1 cellular context compared by ENCODE assay signal in genomic region chr1:20633190-20634064, GRCh38.
A peak's percentile ranks its signal among the peaks of the same experiment; 100 is the strongest.
TF ChIP-seq lines count a peak whose summit lies in the region.

TSS of gene PINK1 (plus strand) at chr1:20633458. CDS start at chr1:20633549, 91 bp downstream.

TF ChIP-seq in K562, 482 proteins besides CTCF, POLR2A, EP300 and RAD21 (continued from another document and continues in another):
- no peak for TF ChIP-seq ZNF395 (CRISPR knock-in tag; IDR thresholded peaks at IDR 0.05)
- no peak; the same call in 1 of the 2 replicates for TF ChIP-seq ERF (CRISPR knock-in tag; IDR thresholded peaks at IDR 0.05)
- peak; percentile 89 for TF ChIP-seq MAX (CRISPR knock-in tag; IDR thresholded peaks at IDR 0.05)
- TF ChIP-seq RBM34 (IDR thresholded peaks at IDR 0.05; ENCODE audit: borderline replicate concordance, insufficient read depth, low read length) = no peak
- TF ChIP-seq NR3C1 (CRISPR knock-in tag; IDR thresholded peaks at IDR 0.05) = 0 out of 2 replicates have a peak, but pooled peaks have one; percentile 43
- TF ChIP-seq E2F5 (CRISPR knock-in tag; IDR thresholded peaks at IDR 0.05) = no peak
- no peak for TF ChIP-seq ZNF609 (CRISPR knock-in tag; IDR thresholded peaks at IDR 0.05; ENCODE audit: borderline replicate concordance)
- no peak for TF ChIP-seq CHD2 (IDR thresholded peaks at IDR 0.05; ENCODE audit: low read depth, low read length)
- TF ChIP-seq JUN (IDR thresholded peaks at IDR 0.05; ENCODE audit: borderline replicate concordance, low read depth, low read length) = peak; percentile 64; the same call in 1 of the 2 replicates
- TF ChIP-seq JUN (CRISPR knock-in tag; IDR thresholded peaks at IDR 0.05; ENCODE audit: borderline replicate concordance) = 0 out of 2 replicates have a peak, but pooled peaks have one; percentile 43
- TF ChIP-seq ATF6 (CRISPR knock-in tag; IDR thresholded peaks at IDR 0.05) = no peak; the same call in 1 of the 2 replicates
- no peak for TF ChIP-seq HNRNPK (IDR thresholded peaks at IDR 0.05; ENCODE audit: low read depth, low read length, poor library complexity, severe bottlenecking)
- TF ChIP-seq SIRT6 (IDR thresholded peaks at IDR 0.05; ENCODE audit: low read depth, low read length) = no peak
- no peak for TF ChIP-seq MYNN (IDR thresholded peaks at IDR 0.05)
- no peak for TF ChIP-seq MYNN (CRISPR knock-in tag; IDR thresholded peaks at IDR 0.05)
- no peak for TF ChIP-seq PURB (CRISPR knock-in tag; IDR thresholded peaks at IDR 0.05; ENCODE audit: low read depth)
- no peak for TF ChIP-seq HMG20A (CRISPR knock-in tag; conservative IDR thresholded peaks at IDR 0.05)
- no peak for TF ChIP-seq ZNF174 (CRISPR knock-in tag; IDR thresholded peaks at IDR 0.05)
- TF ChIP-seq POLR2H (tag; IDR thresholded peaks at IDR 0.05; ENCODE audit: low read depth) = no peak
- no peak for TF ChIP-seq HOXB6 (CRISPR knock-in tag; IDR thresholded peaks at IDR 0.05; ENCODE audit: borderline replicate concordance)
- TF ChIP-seq ZNF785 (CRISPR knock-in tag; IDR thresholded peaks at IDR 0.05) = no peak
- TF ChIP-seq STAT5A (IDR thresholded peaks at IDR 0.05; ENCODE audit: borderline replicate concordance, low read length) = no peak
- peak in 1 of 2 experiments; percentile 60; a peak in 2 of 4 replicates for TF ChIP-seq SIN3A (IDR thresholded peaks at IDR 0.05; ENCODE audit: borderline replicate concordance in 2 of 2, control insufficient read depth in 1 of 2, low read depth in 2 of 2, low read length in 2 of 2)
- TF ChIP-seq MYBL2 (IDR thresholded peaks at IDR 0.05; ENCODE audit: low read depth) = no peak
- no peak for TF ChIP-seq MYBL2 (CRISPR knock-in tag; IDR thresholded peaks at IDR 0.05; ENCODE audit: borderline replicate concordance)
- no peak for TF ChIP-seq SMARCA5 (IDR thresholded peaks at IDR 0.05)
- TF ChIP-seq KAT7 (CRISPR knock-in tag; IDR thresholded peaks at IDR 0.05; ENCODE audit: borderline replicate concordance) = no peak
- 0 out of 2 replicates have a peak, but pooled peaks have one; percentile 79 for TF ChIP-seq THAP7 (CRISPR knock-in tag; IDR thresholded peaks at IDR 0.05)
- TF ChIP-seq PRMT5 (CRISPR knock-in tag; IDR thresholded peaks at IDR 0.05) = no peak
- TF ChIP-seq TRIM25 (IDR thresholded peaks at IDR 0.05; ENCODE audit: borderline replicate concordance) = no peak
- no peak for TF ChIP-seq STAG1 (CRISPR knock-in tag; IDR thresholded peaks at IDR 0.05; ENCODE audit: borderline replicate concordance)
- TF ChIP-seq ZNF280B (CRISPR knock-in tag; IDR thresholded peaks at IDR 0.05) = no peak
- no peak for TF ChIP-seq ZBED1 (IDR thresholded peaks at IDR 0.05)
- no peak for TF ChIP-seq TAF9B (IDR thresholded peaks at IDR 0.05; ENCODE audit: partially characterized antibody)
- TF ChIP-seq NR2C2 (CRISPR knock-in tag; IDR thresholded peaks at IDR 0.05) = no peak
- peak; percentile 86 for TF ChIP-seq NR2C2 (tag; IDR thresholded peaks at IDR 0.05)
- no peak for TF ChIP-seq ZNF175 (CRISPR knock-in tag; IDR thresholded peaks at IDR 0.05; ENCODE audit: low read depth)
- TF ChIP-seq RB1 (IDR thresholded peaks at IDR 0.05; ENCODE audit: low read depth) = peak; percentile 97
- no peak for TF ChIP-seq KDM1A (IDR thresholded peaks at IDR 0.05)
- TF ChIP-seq BRD4 (IDR thresholded peaks at IDR 0.05) = no peak
- TF ChIP-seq ELF2 (CRISPR knock-in tag; IDR thresholded peaks at IDR 0.05) = no peak
- no peak for TF ChIP-seq MIER1 (IDR thresholded peaks at IDR 0.05; ENCODE audit: low read depth)
- 0 out of 2 replicates have a peak, but pooled peaks have one; percentile 24 for TF ChIP-seq PKNOX1 (IDR thresholded peaks at IDR 0.05)
- TF ChIP-seq MCM7 (IDR thresholded peaks at IDR 0.05) = no peak
- no peak for TF ChIP-seq ZNF239 (CRISPR knock-in tag; IDR thresholded peaks at IDR 0.05)
- TF ChIP-seq SNIP1 (IDR thresholded peaks at IDR 0.05; ENCODE audit: low read depth) = no peak
- no peak for TF ChIP-seq AFF4 (CRISPR knock-in tag; IDR thresholded peaks at IDR 0.05)
